1 cellular context compared by ENCODE assay signal in genomic region chr7:92352009-92352408, GRCh38.
TF ChIP-seq lines count a peak whose summit lies in the region.

No MANE protein-coding gene starts in this region.

TF ChIP-seq in K562, 482 proteins besides CTCF, POLR2A, EP300 and RAD21 (continued from another document):
- TF ChIP-seq ZNF407 (IDR thresholded peaks at IDR 0.05; ENCODE audit: low read depth) (no peak), POLR2B (IDR thresholded peaks at IDR 0.05; ENCODE audit: low read depth, partially characterized antibody) (no peak), ZEB2 (IDR thresholded peaks at IDR 0.05) (no peak)
TF ChIP-seq in K562: peak in this region for 3.
